1 cellular context compared by ENCODE assay signal in genomic region chr16:53056528-53056881, GRCh38.
A peak's percentile ranks its signal among the peaks of the same experiment; 100 is the strongest.
TF ChIP-seq lines count a peak whose summit lies in the region.

No MANE protein-coding gene starts in this region.

TF ChIP-seq in HepG2, 621 proteins besides CTCF, POLR2A, EP300 and RAD21 (continued from another document and continues in another):
- TF ChIP-seq ZUFSP (CRISPR knock-in tag; IDR thresholded peaks at IDR 0.05; ENCODE audit: borderline replicate concordance) = no peak
- TF ChIP-seq FOXA1 (IDR thresholded peaks at IDR 0.05) = no peak
- peak; percentile 89 for TF ChIP-seq FOXA1 (CRISPR knock-in tag; IDR thresholded peaks at IDR 0.05)
- TF ChIP-seq ZNF12 (CRISPR knock-in tag; IDR thresholded peaks at IDR 0.05) = peak; percentile 73
- TF ChIP-seq SKIL (CRISPR knock-in tag; IDR thresholded peaks at IDR 0.05; ENCODE audit: borderline replicate concordance) = peak; percentile 66
- TF ChIP-seq SALL1 (CRISPR knock-in tag; IDR thresholded peaks at IDR 0.05) = peak; percentile 85
- TF ChIP-seq JUNB (CRISPR knock-in tag; IDR thresholded peaks at IDR 0.05; ENCODE audit: borderline replicate concordance) = no peak
- TF ChIP-seq TCF7 (IDR thresholded peaks at IDR 0.05; ENCODE audit: low read depth) = peak; percentile 24; the same call in 1 of the 2 replicates
- no peak for TF ChIP-seq SOX6 (IDR thresholded peaks at IDR 0.05)
- TF ChIP-seq SOX6 (CRISPR knock-in tag; IDR thresholded peaks at IDR 0.05) = peak; percentile 96
- no peak for TF ChIP-seq NONO (IDR thresholded peaks at IDR 0.05)
- TF ChIP-seq NONO (CRISPR knock-in tag; conservative IDR thresholded peaks at IDR 0.05) = 0 out of 2 replicates have a peak, but pooled peaks have one; percentile 9
- TF ChIP-seq RARA (CRISPR knock-in tag; IDR thresholded peaks at IDR 0.05) = peak; percentile 94
- TF ChIP-seq BCL3 (CRISPR knock-in tag; IDR thresholded peaks at IDR 0.05) = peak; percentile 53; the same call in 1 of the 2 replicates
- TF ChIP-seq ZNF598 (CRISPR knock-in tag; IDR thresholded peaks at IDR 0.05; ENCODE audit: borderline replicate concordance) = no peak
- peak; percentile 37; the same call in 1 of the 2 replicates for TF ChIP-seq CCDC6 (CRISPR knock-in tag; IDR thresholded peaks at IDR 0.05)
- TF ChIP-seq GATAD2A (CRISPR knock-in tag; IDR thresholded peaks at IDR 0.05) = peak; percentile 74; the same call in 1 of the 2 replicates
- 0 out of 2 replicates have a peak, but pooled peaks have one; percentile 26 for TF ChIP-seq ETV5 (CRISPR knock-in tag; IDR thresholded peaks at IDR 0.05; ENCODE audit: borderline replicate concordance)
- peak; percentile 62; the same call in 1 of the 2 replicates for TF ChIP-seq KDM2A (CRISPR knock-in tag; IDR thresholded peaks at IDR 0.05; ENCODE audit: borderline replicate concordance, low read depth)
- no peak for TF ChIP-seq THAP7 (CRISPR knock-in tag; IDR thresholded peaks at IDR 0.05)
- peak; percentile 84 for TF ChIP-seq ARID5B (CRISPR knock-in tag; IDR thresholded peaks at IDR 0.05)
- 0 out of 2 replicates have a peak, but pooled peaks have one; percentile 29 for TF ChIP-seq ZNF614 (CRISPR knock-in tag; IDR thresholded peaks at IDR 0.05; ENCODE audit: borderline replicate concordance)
- no peak for TF ChIP-seq PHF8 (CRISPR knock-in tag; IDR thresholded peaks at IDR 0.05)
- peak; percentile 68 for TF ChIP-seq IRF2 (CRISPR knock-in tag; IDR thresholded peaks at IDR 0.05)
- no peak for TF ChIP-seq ZNF407 (CRISPR knock-in tag; IDR thresholded peaks at IDR 0.05; ENCODE audit: not compliant biosample characterization)
- TF ChIP-seq KDM6A (CRISPR knock-in tag; IDR thresholded peaks at IDR 0.05; ENCODE audit: low read depth) = no peak
- peak; percentile 43; the same call in 1 of the 2 replicates for TF ChIP-seq SMAD3 (CRISPR knock-in tag; IDR thresholded peaks at IDR 0.05)
- TF ChIP-seq RXRA (CRISPR knock-in tag; IDR thresholded peaks at IDR 0.05) = peak; percentile 73; the same call in 1 of the 2 replicates
- peak; percentile 82 for TF ChIP-seq MAX (IDR thresholded peaks at IDR 0.05)
- TF ChIP-seq CREM (IDR thresholded peaks at IDR 0.05) = 0 out of 2 replicates have a peak, but pooled peaks have one; percentile 30
- TF ChIP-seq CREM (CRISPR knock-in tag; IDR thresholded peaks at IDR 0.05) = no peak
- TF ChIP-seq IKZF4 (CRISPR knock-in tag; IDR thresholded peaks at IDR 0.05; ENCODE audit: borderline replicate concordance, low read depth, not compliant biosample characterization) = no peak
- TF ChIP-seq MIXL1 (CRISPR knock-in tag; IDR thresholded peaks at IDR 0.05) = peak; percentile 29; the same call in 1 of the 2 replicates
- TF ChIP-seq SP4 (CRISPR knock-in tag; IDR thresholded peaks at IDR 0.05) = no peak
- TF ChIP-seq NCOA1 (CRISPR knock-in tag; IDR thresholded peaks at IDR 0.05) = peak; percentile 3; the same call in 1 of the 2 replicates
- peak; percentile 83 for TF ChIP-seq FOSL2 (CRISPR knock-in tag; IDR thresholded peaks at IDR 0.05)
- no peak for TF ChIP-seq ZNF678 (CRISPR knock-in tag; IDR thresholded peaks at IDR 0.05)
- TF ChIP-seq MLXIP (CRISPR knock-in tag; IDR thresholded peaks at IDR 0.05; ENCODE audit: borderline replicate concordance) = peak; percentile 99
- TF ChIP-seq FOXO1 (CRISPR knock-in tag; IDR thresholded peaks at IDR 0.05) = peak; percentile 86
- TF ChIP-seq ARNT (IDR thresholded peaks at IDR 0.05) = no peak
- no peak for TF ChIP-seq ZKSCAN8 (CRISPR knock-in tag; IDR thresholded peaks at IDR 0.05; ENCODE audit: borderline replicate concordance)
- peak; percentile 93 for TF ChIP-seq SOX13 (IDR thresholded peaks at IDR 0.05)
- TF ChIP-seq SOX13 (CRISPR knock-in tag; conservative IDR thresholded peaks at IDR 0.05 in 1 of 2, IDR thresholded peaks at IDR 0.05 in 1 of 2) = peak in 1 of 2 experiments; percentile 93; a peak in 2 of 4 replicates
- TF ChIP-seq SIN3B (IDR thresholded peaks at IDR 0.05; ENCODE audit: low read length) = no peak
